Comparison of ENCODE assay signal across 8 cellular contexts in genomic region chr2:209960676-209961630, GRCh38. TPM values are rescaled to one million over a fixed set of nuclear protein-coding genes. Genes with fewer than 3 reads are reported as not detected.
DNase-seq lines count a peak whose midpoint lies in the region; ATAC-seq and TF ChIP-seq lines count a peak whose summit lies in the region.

No MANE protein-coding gene starts in this region.

- CTCF ChIA-PET in activated naive CD4-positive, alpha-beta T cell treated with anti-CD3 and anti-CD28 coated beads for 36 hours (lab: Charles Lee) = interaction anchor here (0.5 to 1.7 kb wide), 16 partner anchors 8 to 1588 kb away, joined by 3 to 7 read pairs (median 3); no protein-coding TSS in a partner anchor

- H3K27me3 ChIP-seq in cardiac muscle cell = no peaks in the 10 kb centered on the region
- H3K27me3 ChIP-seq in psoas muscle (ENCODE audit: insufficient read depth in 3 of 3, low read length in 2 of 3) = no peaks in the 10 kb centered on the region

- H3K9me3 Mint-ChIP-seq in activated naive CD4-positive, alpha-beta T cell treated with anti-CD3 and anti-CD28 coated beads for 36 hours = no peaks in the 10 kb centered on the region

- intact Hi-C loops in activated naive CD4-positive, alpha-beta T cell treated with anti-CD3 and anti-CD28 coated beads for 36 hours (cut with micrococcal nuclease) = loop anchor here (1.0 to 10.0 kb wide), 5 partner anchors 236 to 1586 kb away; no protein-coding TSS in a partner anchor
- intact Hi-C loops in psoas muscle (cut with DNase I) = loop anchor here in 1 of 2 donors (10.0 kb wide), 1 partner anchor 626 kb away; no protein-coding TSS in a partner anchor

- H3K36me3 ChIP-seq in cardiac muscle cell (no peaks in the 10 kb centered on the region), psoas muscle (ENCODE audit: insufficient read depth in 1 of 2, low read depth in 1 of 2) (no peaks in the 10 kb centered on the region)

- H3K4me1 Mint-ChIP-seq in activated naive CD4-positive, alpha-beta T cell treated with anti-CD3 and anti-CD28 coated beads for 36 hours (ENCODE audit: low read depth) = no peaks in the 10 kb centered on the region

- H3K27me3 Mint-ChIP-seq in activated naive CD4-positive, alpha-beta T cell treated with anti-CD3 and anti-CD28 coated beads for 36 hours (ENCODE audit: low read depth) = no peaks in the 10 kb centered on the region

- H3K4me3 Mint-ChIP-seq in activated naive CD4-positive, alpha-beta T cell treated with anti-CD3 and anti-CD28 coated beads for 36 hours = no peak overlapping the region

- TF ChIP-seq CTCF in cardiac muscle cell (IDR thresholded peaks at IDR 0.05; ENCODE audit: low read depth, low read length) (peak; percentile 72), psoas muscle (IDR thresholded peaks at IDR 0.05) (peak; percentile 61)

- H3K4me1 ChIP-seq in cardiac muscle cell (ENCODE audit: low read depth) = no peaks in the 10 kb centered on the region
- no peaks in the 10 kb centered on the region for H3K4me1 ChIP-seq in psoas muscle

- H3K4me3 ChIP-seq in cardiac muscle cell (no peak overlapping the region), psoas muscle (no peak overlapping the region)

- H3K27ac ChIP-seq in cardiac muscle cell (no peak overlapping the region), psoas muscle (no peak overlapping the region)

- no peaks in the 10 kb centered on the region for H3K9me3 ChIP-seq in cardiac muscle cell (ENCODE audit: low read depth)
- H3K9me3 ChIP-seq in psoas muscle = no peaks in the 10 kb centered on the region

- DNase-seq in ELF-1 (ENCODE audit: low read depth, low spot score) (peak; percentile 80), NCI-H82 treated with DMSO at 0.1 percent for 48 hours (lab: John Stamatoyannopoulos, UW; ENCODE audit: unreplicated experiment) (peak; percentile 55), cardiac muscle cell (ENCODE audit: low read depth in 1 of 2, low spot score in 1 of 2) (peak; percentile 67 to 79), psoas muscle (peak in 1 of 2 donors; percentile 23), NCI-H1048 (lab: John Stamatoyannopoulos, UW) (no peak)
- peak; percentile 63 for DNase-seq in activated naive CD4-positive, alpha-beta T cell treated with anti-CD3 and anti-CD28 coated beads for 36 hours

- ATAC-seq in GM21423 (IDR thresholded peaks at IDR 0.05; ENCODE audit: unreplicated experiment) = peak; percentile 94
- peak; percentile 87 for ATAC-seq in HG03571 (IDR thresholded peaks at IDR 0.05; ENCODE audit: unreplicated experiment)
- ATAC-seq in psoas muscle = peak in 2 of 4 donors; percentile 58 to 60

- no peak overlapping the region for H3K27ac Mint-ChIP-seq in activated naive CD4-positive, alpha-beta T cell treated with anti-CD3 and anti-CD28 coated beads for 36 hours

- 35 to 44% (median 38%) methylated on average over 4 of the region's 4 CpGs for WGBS in psoas muscle, 3 donors

- H3K36me3 Mint-ChIP-seq in activated naive CD4-positive, alpha-beta T cell treated with anti-CD3 and anti-CD28 coated beads for 36 hours (ENCODE audit: low read depth) = no peaks in the 10 kb centered on the region

RNA-seq across cellular contexts. Expression of gene RPE, which starts 41.5 kb away (rescaled TPM):
- 10 to 100 TPM; 43.9 to 46.2 TPM for total RNA-seq in activated naive CD4-positive, alpha-beta T cell treated with anti-CD3 and anti-CD28 coated beads for 36 hours
- 57.4 and 63.1 TPM in 2 replicates for total RNA-seq in cardiac muscle cell
- 35.7 and 39.3 TPM in 2 replicates for polyA plus RNA-seq in cardiac muscle cell
- 10 to 100 TPM; 12.4 to 23.3 (median 16.5) TPM for total RNA-seq in psoas muscle
- polyA plus RNA-seq in psoas muscle = 10 to 100 TPM in 2 of 3 donors, 1 to 10 TPM in 1; 6.9 to 16.6 (median 14.2) TPM
